8 cellular contexts compared by ENCODE assay signal in the genomic region with DNA sequence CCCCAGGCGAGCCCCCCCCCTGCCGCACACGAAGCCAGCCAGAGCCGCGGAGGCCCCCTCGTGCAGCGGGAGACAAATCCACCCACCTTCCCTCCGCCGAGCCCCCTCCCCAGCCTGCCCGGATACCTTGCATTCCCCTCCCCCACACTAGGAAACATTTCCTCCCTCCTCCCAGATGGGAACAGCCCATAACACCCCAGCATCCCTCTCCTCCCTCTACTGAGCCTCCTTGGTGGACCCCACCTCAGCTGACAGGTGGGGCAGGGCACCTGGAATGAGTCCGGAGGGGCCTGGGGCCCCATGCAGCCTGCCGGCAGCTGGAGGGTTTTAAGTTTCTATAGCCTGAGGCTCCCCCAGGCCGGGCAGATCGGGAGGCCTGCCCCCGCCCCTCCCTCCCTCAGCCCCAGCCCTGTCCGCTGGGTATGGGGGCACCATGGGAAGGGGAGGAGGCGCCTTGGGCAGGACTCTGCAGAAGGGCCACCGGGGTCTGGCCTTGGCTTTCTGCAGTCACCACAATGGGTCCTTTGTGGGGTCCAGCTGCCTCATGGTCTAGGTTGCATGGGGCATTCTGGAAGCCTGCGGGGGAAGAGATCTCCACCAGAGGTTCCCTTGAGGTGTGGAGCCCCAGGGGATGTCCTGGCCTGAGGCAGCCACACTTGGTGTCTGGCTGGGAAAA. TPM values are rescaled to one million over a fixed set of nuclear protein-coding genes. Genes with fewer than 3 reads are reported as not detected.
A peak's percentile ranks its signal among the peaks of the same experiment; 100 is the strongest.
DNase-seq lines count a peak whose midpoint lies in the region; ATAC-seq and TF ChIP-seq lines count a peak whose summit lies in the region.

No MANE protein-coding gene starts in this region.

- H3K27me3 Mint-ChIP-seq in GM23338 (ENCODE audit: insufficient read depth, low read depth, poor library complexity) = peaks cover 8% of the 10 kb centered on the region
- no peaks in the 10 kb centered on the region for H3K27me3 Mint-ChIP-seq in activated CD4-positive, alpha-beta memory T cell treated with anti-CD3 and anti-CD28 coated beads, Interleukin-2, amount 10 ng/mL, durations not matched to agents 7 days and 5 days

- peaks cover 29% of the 10 kb centered on the region for H3K4me1 Mint-ChIP-seq in GM23338
- H3K4me1 Mint-ChIP-seq in activated CD4-positive, alpha-beta memory T cell treated with anti-CD3 and anti-CD28 coated beads, Interleukin-2, amount 10 ng/mL, durations not matched to agents 7 days and 5 days = peaks cover 46% of the 10 kb centered on the region

- CTCF ChIA-PET in activated CD4-positive, alpha-beta memory T cell treated with anti-CD3 and anti-CD28 coated beads, Interleukin-2, amount 10 ng/mL, durations not matched to agents 7 days and 5 days (lab: Charles Lee) = interaction anchor here (1.1 kb wide), 1 partner anchor 62 kb away, joined by 7 read pairs; no protein-coding TSS in a partner anchor

- peak overlapping the region; percentile 87 for H3K4me3 ChIP-seq in AG09309 (ENCODE audit: control insufficient read depth, low read depth, low read length)
- peak overlapping the region; percentile 88 for H3K4me3 ChIP-seq in GM23338
- peak overlapping the region; percentile 90 to 95 for H3K4me3 ChIP-seq in gastroesophageal sphincter

- no peak for TF ChIP-seq EP300 in gastroesophageal sphincter (IDR thresholded peaks at IDR 0.05)

- TF ChIP-seq CTCF in AG09309 (IDR thresholded peaks at IDR 0.05; ENCODE audit: control insufficient read depth, insufficient read depth, low read depth, low read length, missing control alignments) (no peak), GM23338 (conservative IDR thresholded peaks at IDR 0.05; ENCODE audit: low read depth in 2 of 2) (no peak), gastroesophageal sphincter (IDR thresholded peaks at IDR 0.05) (peak in 2 of 4 experiments; percentile 10 to 29), omental fat pad (IDR thresholded peaks at IDR 0.05) (no peak)

- no peak for TF ChIP-seq POLR2A in gastroesophageal sphincter (IDR thresholded peaks at IDR 0.05)

- H4K20me1 ChIP-seq in GM23338 (replicated peaks; ENCODE audit: insufficient read depth) = peaks cover 17% of the 10 kb centered on the region; the same call in 1 of the 2 replicates

- peak overlapping the region; percentile 90 for H3K4me3 Mint-ChIP-seq in GM23338
- peak overlapping the region; percentile 78 for H3K4me3 Mint-ChIP-seq in activated CD4-positive, alpha-beta memory T cell treated with anti-CD3 and anti-CD28 coated beads, Interleukin-2, amount 10 ng/mL, durations not matched to agents 7 days and 5 days

- H3K36me3 Mint-ChIP-seq in GM23338 (ENCODE audit: low read depth) = peaks cover 18% of the 10 kb centered on the region; the same call in 2 of the 3 replicates
- no peaks in the 10 kb centered on the region for H3K36me3 Mint-ChIP-seq in activated CD4-positive, alpha-beta memory T cell treated with anti-CD3 and anti-CD28 coated beads, Interleukin-2, amount 10 ng/mL, durations not matched to agents 7 days and 5 days (ENCODE audit: low read depth)

- POLR2A ChIA-PET in activated CD4-positive, alpha-beta memory T cell treated with anti-CD3 and anti-CD28 coated beads, Interleukin-2, amount 10 ng/mL, durations not matched to agents 7 days and 5 days (lab: Charles Lee) = interaction anchor here (1.0 to 3.2 kb wide), 3 partner anchors 56 to 70 kb away, joined by 3 to 26 read pairs (median 6); a partner anchor contains a TSS

- no peak for DNase-seq in AG09309 (ENCODE audit: low read depth)
- DNase-seq in GM23338 (ENCODE audit: low spot score) = peak; percentile 82
- DNase-seq in activated CD4-positive, alpha-beta memory T cell treated with anti-CD3 and anti-CD28 coated beads, Interleukin-2, amount 10 ng/mL, durations not matched to agents 7 days and 5 days = no peak
- no peak for DNase-seq in omental fat pad (ENCODE audit: low spot score)
- DNase-seq in stimulated activated CD4-positive, alpha-beta T cell treated with anti-CD3 and anti-CD28 coated beads, Interleukin-4, amount 100 ng/mL, for 4 hours = no peak
- no peak for DNase-seq in NOMO-1 (lab: John Stamatoyannopoulos, UW; ENCODE audit: unreplicated experiment in 2 of 2)

- H2AFZ ChIP-seq in GM23338 = no peak overlapping the region

- H3F3A ChIP-seq in GM23338 (replicated peaks; ENCODE audit: low read depth) = peaks cover 7% of the 10 kb centered on the region; the same call in 1 of the 2 replicates

- no peaks in the 10 kb centered on the region for H3K9me3 ChIP-seq in gastroesophageal sphincter

- no peaks in the 10 kb centered on the region for H3K27me3 ChIP-seq in GM23338 (ENCODE audit: insufficient read depth)
- no peaks in the 10 kb centered on the region for H3K27me3 ChIP-seq in gastroesophageal sphincter

- WGBS in gastroesophageal sphincter (ENCODE audit: low coverage in 1 of 2), 2 donors = 0% methylated on average over 2 of the region's 19 CpGs; no CpG with 5 or more reads in 1 of the 2 donors

- peak; percentile 53 for ATAC-seq in GM23338
- peak; percentile 16 for ATAC-seq in gastroesophageal sphincter
- ATAC-seq in omental fat pad (ENCODE audit: low FRiP score) = peak; percentile 14
- ATAC-seq in GM19397 (IDR thresholded peaks at IDR 0.05; ENCODE audit: unreplicated experiment) = no peak

- no peaks in the 10 kb centered on the region for H3K9me2 ChIP-seq in GM23338 (ENCODE audit: insufficient read depth)

- H3K9me3 Mint-ChIP-seq in GM23338 = no peaks in the 10 kb centered on the region; the same call in 2 of the 3 replicates
- H3K9me3 Mint-ChIP-seq in activated CD4-positive, alpha-beta memory T cell treated with anti-CD3 and anti-CD28 coated beads, Interleukin-2, amount 10 ng/mL, durations not matched to agents 7 days and 5 days = no peaks in the 10 kb centered on the region

- peaks cover 52% of the 10 kb centered on the region for H3K79me2 ChIP-seq in GM23338 (replicated peaks; ENCODE audit: insufficient read depth)

- peak overlapping the region; percentile 93 for H3K4me2 ChIP-seq in GM23338

- peak overlapping the region; percentile 67; the same call in 1 of the 2 replicates for H3K27ac Mint-ChIP-seq in GM23338
- H3K27ac Mint-ChIP-seq in activated CD4-positive, alpha-beta memory T cell treated with anti-CD3 and anti-CD28 coated beads, Interleukin-2, amount 10 ng/mL, durations not matched to agents 7 days and 5 days = no peak overlapping the region

- H3K4me1 ChIP-seq in GM23338 (ENCODE audit: insufficient read depth) (peaks cover 20% of the 10 kb centered on the region), gastroesophageal sphincter (peaks cover 0 to 57% (median 26%) of the 10 kb centered on the region in 3 donors)

- H3K36me3 ChIP-seq in GM23338 (ENCODE audit: insufficient read depth) (no peaks in the 10 kb centered on the region; the same call in 1 of the 2 replicates), gastroesophageal sphincter (no peaks in the 10 kb centered on the region)

- peak overlapping the region; percentile 74; the same call in 1 of the 2 replicates for H3K27ac ChIP-seq in GM23338 (ENCODE audit: low read depth)
- peak overlapping the region; percentile 69 to 90 (median 89) for H3K27ac ChIP-seq in gastroesophageal sphincter

TF ChIP-seq in GM23338, 12 proteins besides CTCF, POLR2A, EP300 and RAD21:
- no peak for TF ChIP-seq EZH2 (IDR thresholded peaks at IDR 0.05; ENCODE audit: low read depth, unreplicated experiment)
- no peak for TF ChIP-seq ZNF331 (CRISPR knock-in tag; IDR thresholded peaks at IDR 0.05; ENCODE audit: low read depth)
- TF ChIP-seq, protein P1, sequence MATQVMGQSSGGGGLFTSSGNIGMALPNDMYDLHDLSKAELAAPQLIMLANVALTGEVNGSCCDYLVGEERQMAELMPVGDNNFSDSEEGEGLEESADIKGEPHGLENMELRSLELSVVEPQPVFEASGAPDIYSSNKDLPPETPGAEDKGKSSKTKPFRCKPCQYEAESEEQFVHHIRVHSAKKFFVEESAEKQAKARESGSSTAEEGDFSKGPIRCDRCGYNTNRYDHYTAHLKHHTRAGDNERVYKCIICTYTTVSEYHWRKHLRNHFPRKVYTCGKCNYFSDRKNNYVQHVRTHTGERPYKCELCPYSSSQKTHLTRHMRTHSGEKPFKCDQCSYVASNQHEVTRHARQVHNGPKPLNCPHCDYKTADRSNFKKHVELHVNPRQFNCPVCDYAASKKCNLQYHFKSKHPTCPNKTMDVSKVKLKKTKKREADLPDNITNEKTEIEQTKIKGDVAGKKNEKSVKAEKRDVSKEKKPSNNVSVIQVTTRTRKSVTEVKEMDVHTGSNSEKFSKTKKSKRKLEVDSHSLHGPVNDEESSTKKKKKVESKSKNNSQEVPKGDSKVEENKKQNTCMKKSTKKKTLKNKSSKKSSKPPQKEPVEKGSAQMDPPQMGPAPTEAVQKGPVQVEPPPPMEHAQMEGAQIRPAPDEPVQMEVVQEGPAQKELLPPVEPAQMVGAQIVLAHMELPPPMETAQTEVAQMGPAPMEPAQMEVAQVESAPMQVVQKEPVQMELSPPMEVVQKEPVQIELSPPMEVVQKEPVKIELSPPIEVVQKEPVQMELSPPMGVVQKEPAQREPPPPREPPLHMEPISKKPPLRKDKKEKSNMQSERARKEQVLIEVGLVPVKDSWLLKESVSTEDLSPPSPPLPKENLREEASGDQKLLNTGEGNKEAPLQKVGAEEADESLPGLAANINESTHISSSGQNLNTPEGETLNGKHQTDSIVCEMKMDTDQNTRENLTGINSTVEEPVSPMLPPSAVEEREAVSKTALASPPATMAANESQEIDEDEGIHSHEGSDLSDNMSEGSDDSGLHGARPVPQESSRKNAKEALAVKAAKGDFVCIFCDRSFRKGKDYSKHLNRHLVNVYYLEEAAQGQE (IDR thresholded peaks at IDR 0.05; ENCODE audit: unreplicated experiment) = no peak
- no peak for TF ChIP-seq CREB1 (CRISPR knock-in tag; IDR thresholded peaks at IDR 0.05; ENCODE audit: low read depth)
- no peak for TF ChIP-seq EZH2phosphoT487 (IDR thresholded peaks at IDR 0.05; ENCODE audit: unreplicated experiment)
- no peak for TF ChIP-seq STAT1 (IDR thresholded peaks at IDR 0.05; ENCODE audit: unreplicated experiment)
- TF ChIP-seq ZNF114 (CRISPR knock-in tag; IDR thresholded peaks at IDR 0.05) = no peak
- TF ChIP-seq POLR2AphosphoS5 (IDR thresholded peaks at IDR 0.05; ENCODE audit: low read depth) = no peak

RNA-seq across cellular contexts. Expression of a gene that starts 0.7 kb away (rescaled TPM):
- total RNA-seq in GM23338 (2014; rRNA removed; shearing (Covaris generic)) = 92.2 and 99.9 TPM in 2 replicates
- polyA plus RNA-seq in GM23338 (2016; fragmentation: Nextera tagmentation; extraction: Ambion mirVana) = 21.2 and 25.2 TPM in 2 replicates
- total RNA-seq in activated CD4-positive, alpha-beta memory T cell treated with anti-CD3 and anti-CD28 coated beads, Interleukin-2, amount 10 ng/mL, durations not matched to agents 7 days and 5 days = 10 to 100 TPM; 36.1 to 37.2 TPM
- 100 to 1,000 TPM; 116 to 172 (median 144) TPM for total RNA-seq in gastroesophageal sphincter
- total RNA-seq in omental fat pad = 100 to 1,000 TPM in 3 of 4 donors, 10 to 100 TPM in 1; 98.8 to 227 (median 129) TPM
